Comparison of ENCODE assay signal across 9 cellular contexts in genomic region chr6:16473184-16473907, GRCh38.
DNase-seq lines count a peak whose midpoint lies in the region; ATAC-seq and TF ChIP-seq lines count a peak whose summit lies in the region.
"Had no signal": no experiment of that assay in that cellular context is flagged by ENCODE, and none has a peak within 500 bp of the region (broad histone marks: within the 10 kb centered on the region; RNA-seq: fewer than 3 reads in every experiment).

No MANE protein-coding gene starts in this region.

- H3K36me3 ChIP-seq in testis (ENCODE audit: low read depth, missing control alignments) (no peaks in the 10 kb centered on the region), HAP-1 (replicated peaks) (no peaks in the 10 kb centered on the region)
- H3K36me3 ChIP-seq: left ventricle myocardium inferior had no signal

- DNase-seq in GM10266 (ENCODE audit: extremely low spot score) (peak; percentile 25), testis (no peak), SKM-1 (lab: John Stamatoyannopoulos, UW; ENCODE audit: unreplicated experiment) (no peak), left ventricle myocardium superior (no peak), HAP-1 (ENCODE audit: low spot score in 2 of 2) (no peak)
- DNase-seq in activated naive CD8-positive, alpha-beta T cell treated with anti-CD3 and anti-CD28 coated beads, Interleukin-2, amount 10 ng/mL, durations not matched to agents 7 days and 5 days: no peak
- DNase-seq: left ventricle myocardium inferior had no signal

- POLR2A ChIA-PET in activated naive CD8-positive, alpha-beta T cell treated with anti-CD3 and anti-CD28 coated beads, Interleukin-2, amount 10 ng/mL, durations not matched to agents 7 days and 5 days (lab: Charles Lee): no interaction called here

- H3K4me1 Mint-ChIP-seq in activated naive CD8-positive, alpha-beta T cell treated with anti-CD3 and anti-CD28 coated beads, Interleukin-2, amount 10 ng/mL, durations not matched to agents 7 days and 5 days: peaks cover 45% of the 10 kb centered on the region

- H3K27ac Mint-ChIP-seq in activated naive CD8-positive, alpha-beta T cell treated with anti-CD3 and anti-CD28 coated beads, Interleukin-2, amount 10 ng/mL, durations not matched to agents 7 days and 5 days: peak overlapping the region; percentile 73

- H3K27me3 ChIP-seq in testis (no peaks in the 10 kb centered on the region), HAP-1 (ENCODE audit: low read depth) (no peaks in the 10 kb centered on the region)

- intact Hi-C loops in testis (cut with DNase I; ENCODE audit: low total_unique reads) (no loop called here), left ventricle myocardium superior (cut with micrococcal nuclease) (no loop called here)

- TF ChIP-seq CTCF in GM10266 (IDR thresholded peaks at IDR 0.05; ENCODE audit: control insufficient read depth, insufficient read depth, low read depth, missing control alignments): no peak
- no peak for TF ChIP-seq CTCF in testis (IDR thresholded peaks at IDR 0.05)

- WGBS in testis, 2 donors: 83% methylated on average over 10 of the region's 10 CpGs

- peaks cover 4% of the 10 kb centered on the region for H3K9me3 Mint-ChIP-seq in activated naive CD8-positive, alpha-beta T cell treated with anti-CD3 and anti-CD28 coated beads, Interleukin-2, amount 10 ng/mL, durations not matched to agents 7 days and 5 days

- in situ Hi-C loops in HAP-1 (cut with MboI; ENCODE audit: low sequenced_read_pairs): no loop called here

- TF ChIP-seq POLR2A in testis (IDR thresholded peaks at IDR 0.05): no peak

- peak overlapping the region; percentile 48 for H3K4me3 Mint-ChIP-seq in activated naive CD8-positive, alpha-beta T cell treated with anti-CD3 and anti-CD28 coated beads, Interleukin-2, amount 10 ng/mL, durations not matched to agents 7 days and 5 days

- H3K27ac ChIP-seq in testis: no peak overlapping the region
- H3K27ac ChIP-seq: left ventricle myocardium inferior had no signal

- peak; percentile 41 for ATAC-seq in GM19397 (IDR thresholded peaks at IDR 0.05; ENCODE audit: unreplicated experiment)
- peak; percentile 37 for ATAC-seq in HG03097 (IDR thresholded peaks at IDR 0.05; ENCODE audit: low FRiP score, unreplicated experiment)
- no peak for ATAC-seq in activated naive CD8-positive, alpha-beta T cell treated with anti-CD3 and anti-CD28 coated beads, Interleukin-2, amount 10 ng/mL, durations not matched to agents 7 days and 5 days (ENCODE audit: low read depth)
- no peak for ATAC-seq in left ventricle myocardium superior

- H3K9me3 ChIP-seq in testis: no peaks in the 10 kb centered on the region
- no peaks in the 10 kb centered on the region for H3K9me3 ChIP-seq in HAP-1
- H3K9me3 ChIP-seq: left ventricle myocardium inferior had no signal

- H3K4me3 ChIP-seq in testis: no peak overlapping the region
- H3K4me3 ChIP-seq in HAP-1: no peak overlapping the region
- H3K4me3 ChIP-seq: left ventricle myocardium inferior had no signal

- H3K4me1 ChIP-seq in testis (peaks cover 6% of the 10 kb centered on the region), HAP-1 (no peaks in the 10 kb centered on the region)

- no peaks in the 10 kb centered on the region for H3K27me3 Mint-ChIP-seq in activated naive CD8-positive, alpha-beta T cell treated with anti-CD3 and anti-CD28 coated beads, Interleukin-2, amount 10 ng/mL, durations not matched to agents 7 days and 5 days

- H3K36me3 Mint-ChIP-seq in activated naive CD8-positive, alpha-beta T cell treated with anti-CD3 and anti-CD28 coated beads, Interleukin-2, amount 10 ng/mL, durations not matched to agents 7 days and 5 days: peaks cover 42% of the 10 kb centered on the region

Comparison
In these comparisons a context has a peak if more than half of its experiments do, and no peak if none do; other contexts are left out.
1. ATAC-seq: peak in GM19397 (single experiment) and HG03097 (single experiment); none in activated naive CD8-positive, alpha-beta T cell treated with anti-CD3 and anti-CD28 coated beads, Interleukin-2, amount 10 ng/mL, durations not matched to agents 7 days and 5 days (single experiment) and left ventricle myocardium superior (single experiment).